In genomic region chr3:100270218-100270588, GRCh38 we compare ENCODE assay signal across 18 cellular contexts. TPM values are rescaled to one million over a fixed set of nuclear protein-coding genes. Genes with fewer than 3 reads are reported as not detected.
DNase-seq lines count a peak whose midpoint lies in the region; ATAC-seq and TF ChIP-seq lines count a peak whose summit lies in the region.
"Had no signal": no experiment of that assay in that cellular context is flagged by ENCODE, and none has a peak within 500 bp of the region (broad histone marks: within the 10 kb centered on the region; RNA-seq: fewer than 3 reads in every experiment).

No MANE protein-coding gene starts in this region.

- RAD21 ChIA-PET in HCT116 (lab: Charles Lee; ENCODE audit: low non-redundant PET in 1 of 2, low total read pairs in 2 of 2, uncharacterized antibody in 2 of 2, unreplicated experiment in 2 of 2): no interaction called here

- H3K9me3 ChIP-seq in HCT116 (ENCODE audit: control insufficient read depth in 1 of 2, insufficient read depth in 1 of 2, low read depth in 1 of 2, low read length in 2 of 2): no peaks in the 10 kb centered on the region
- H3K9me3 ChIP-seq in effector memory CD4-positive, alpha-beta T cell (ENCODE audit: control insufficient read depth, low read length): no peaks in the 10 kb centered on the region
- H3K9me3 ChIP-seq: gastroesophageal sphincter, suprapubic skin had no signal

- H3K27me3 Mint-ChIP-seq in Calu3 (ENCODE audit: unreplicated experiment): no peaks in the 10 kb centered on the region
- H3K27me3 Mint-ChIP-seq in activated T-helper 2 cell treated with anti-CD3 and anti-CD28 coated beads, Interferon-gamma antibody, Interleukin-2, Interleukin-4, amounts not matched to agents 10 μg/mL and 5 μg/mL and 100 μg/mL, durations not matched to agents 14 hours and 24 hours and 36 hours (ENCODE audit: low read depth): no peaks in the 10 kb centered on the region
- no peaks in the 10 kb centered on the region for H3K27me3 Mint-ChIP-seq in activated CD4-positive, alpha-beta T cell treated with anti-CD3 and anti-CD28 coated beads, Interleukin-2, amount 10 ng/mL, durations not matched to agents 24 days and 14 days
- H3K27me3 Mint-ChIP-seq: activated naive CD8-positive, alpha-beta T cell treated with anti-CD3 and anti-CD28 coated beads, Interleukin-2, amount 10 ng/mL, durations not matched to agents 7 days and 5 days; B cell; naive thymus-derived CD4-positive, alpha-beta T cell had no signal

- peak overlapping the region; percentile 64 for H3K4me2 ChIP-seq in HCT116 (ENCODE audit: low read length)

- no peak overlapping the region for H3K4me3 Mint-ChIP-seq in Calu3 (ENCODE audit: low read depth, unreplicated experiment)
- H3K4me3 Mint-ChIP-seq in activated T-helper 2 cell treated with anti-CD3 and anti-CD28 coated beads, Interferon-gamma antibody, Interleukin-2, Interleukin-4, amounts not matched to agents 10 μg/mL and 5 μg/mL and 100 μg/mL, durations not matched to agents 14 hours and 24 hours and 36 hours (ENCODE audit: low read depth): no peak overlapping the region
- no peak overlapping the region for H3K4me3 Mint-ChIP-seq in activated CD4-positive, alpha-beta T cell treated with anti-CD3 and anti-CD28 coated beads, Interleukin-2, amount 10 ng/mL, durations not matched to agents 24 days and 14 days
- H3K4me3 Mint-ChIP-seq: activated naive CD8-positive, alpha-beta T cell treated with anti-CD3 and anti-CD28 coated beads, Interleukin-2, amount 10 ng/mL, durations not matched to agents 7 days and 5 days; B cell had no signal

- H4K20me1 ChIP-seq in HCT116 (ENCODE audit: insufficient read depth): no peaks in the 10 kb centered on the region

- H3K9me3 Mint-ChIP-seq in Calu3 (ENCODE audit: low read depth, unreplicated experiment): no peaks in the 10 kb centered on the region
- H3K9me3 Mint-ChIP-seq in activated T-helper 2 cell treated with anti-CD3 and anti-CD28 coated beads, Interferon-gamma antibody, Interleukin-2, Interleukin-4, amounts not matched to agents 10 μg/mL and 5 μg/mL and 100 μg/mL, durations not matched to agents 14 hours and 24 hours and 36 hours: no peaks in the 10 kb centered on the region
- no peaks in the 10 kb centered on the region for H3K9me3 Mint-ChIP-seq in activated CD4-positive, alpha-beta T cell treated with anti-CD3 and anti-CD28 coated beads, Interleukin-2, amount 10 ng/mL, durations not matched to agents 24 days and 14 days
- H3K9me3 Mint-ChIP-seq: activated naive CD8-positive, alpha-beta T cell treated with anti-CD3 and anti-CD28 coated beads, Interleukin-2, amount 10 ng/mL, durations not matched to agents 7 days and 5 days; naive thymus-derived CD4-positive, alpha-beta T cell had no signal

- ATAC-seq in HCT116: peak; percentile 62
- no peak for ATAC-seq in GM21528 (IDR thresholded peaks at IDR 0.05; ENCODE audit: low FRiP score, unreplicated experiment)
- ATAC-seq: gastroesophageal sphincter had no signal

- TF ChIP-seq CTCF in Calu3 (IDR thresholded peaks at IDR 0.05; ENCODE audit: unreplicated experiment) (no peak), HCT116 (IDR thresholded peaks at IDR 0.05 in 2 of 3, conservative IDR thresholded peaks at IDR 0.05 in 1 of 3; ENCODE audit: borderline replicate concordance in 1 of 3, insufficient read depth in 1 of 3, low read depth in 2 of 3, low read length in 2 of 3) (no peak)

- peak overlapping the region; percentile 6; the same call in 1 of the 2 replicates for H3K9ac ChIP-seq in HCT116 (ENCODE audit: low read length)

- no peaks in the 10 kb centered on the region for H3K36me3 ChIP-seq in HCT116 (ENCODE audit: control insufficient read depth in 1 of 2, insufficient read depth in 2 of 2, low read length in 2 of 2)
- no peaks in the 10 kb centered on the region for H3K36me3 ChIP-seq in effector memory CD4-positive, alpha-beta T cell (ENCODE audit: control insufficient read depth, insufficient read depth, low read length)
- H3K36me3 ChIP-seq: gastroesophageal sphincter, suprapubic skin had no signal

- POLR2A ChIA-PET in HCT116 (lab: Charles Lee): no interaction called here

- no peak for TF ChIP-seq POLR2A in HCT116 (IDR thresholded peaks at IDR 0.05; ENCODE audit: borderline replicate concordance, extremely low read depth, insufficient read depth, insufficient read length)

- H3K27me3 ChIP-seq in HCT116 (ENCODE audit: insufficient read depth, low read length): no peaks in the 10 kb centered on the region
- H3K27me3 ChIP-seq in effector memory CD4-positive, alpha-beta T cell (replicated peaks; ENCODE audit: control insufficient read depth, insufficient read depth, low read length, poor library complexity, severe bottlenecking): no peaks in the 10 kb centered on the region
- H3K27me3 ChIP-seq: gastroesophageal sphincter, suprapubic skin had no signal

- H3K36me3 Mint-ChIP-seq in Calu3 (ENCODE audit: insufficient read depth, unreplicated experiment): no peaks in the 10 kb centered on the region
- H3K36me3 Mint-ChIP-seq in activated T-helper 2 cell treated with anti-CD3 and anti-CD28 coated beads, Interferon-gamma antibody, Interleukin-2, Interleukin-4, amounts not matched to agents 10 μg/mL and 5 μg/mL and 100 μg/mL, durations not matched to agents 14 hours and 24 hours and 36 hours (ENCODE audit: low read depth): no peaks in the 10 kb centered on the region
- H3K36me3 Mint-ChIP-seq in activated CD4-positive, alpha-beta T cell treated with anti-CD3 and anti-CD28 coated beads, Interleukin-2, amount 10 ng/mL, durations not matched to agents 24 days and 14 days (ENCODE audit: low read depth): no peaks in the 10 kb centered on the region
- H3K36me3 Mint-ChIP-seq: activated naive CD8-positive, alpha-beta T cell treated with anti-CD3 and anti-CD28 coated beads, Interleukin-2, amount 10 ng/mL, durations not matched to agents 7 days and 5 days; naive thymus-derived CD4-positive, alpha-beta T cell had no signal

- peaks cover 21% of the 10 kb centered on the region for H3K4me1 Mint-ChIP-seq in Calu3 (ENCODE audit: low read depth, unreplicated experiment)
- peaks cover 20% of the 10 kb centered on the region for H3K4me1 Mint-ChIP-seq in activated T-helper 2 cell treated with anti-CD3 and anti-CD28 coated beads, Interferon-gamma antibody, Interleukin-2, Interleukin-4, amounts not matched to agents 10 μg/mL and 5 μg/mL and 100 μg/mL, durations not matched to agents 14 hours and 24 hours and 36 hours (ENCODE audit: low read depth)
- peaks cover 15% of the 10 kb centered on the region for H3K4me1 Mint-ChIP-seq in activated CD4-positive, alpha-beta T cell treated with anti-CD3 and anti-CD28 coated beads, Interleukin-2, amount 10 ng/mL, durations not matched to agents 24 days and 14 days

- DNase-seq in Calu3 (no peak), HCT116 (ENCODE audit: low read depth, low spot score) (no peak), kidney tubule cell (ENCODE audit: low spot score) (peak; percentile 74)
- no peak for DNase-seq in activated T-helper 2 cell treated with anti-CD3 and anti-CD28 coated beads, Interferon-gamma antibody, Interleukin-2, Interleukin-4, amounts not matched to agents 10 μg/mL and 5 μg/mL and 100 μg/mL, durations not matched to agents 14 hours and 24 hours and 36 hours (ENCODE audit: low spot score)
- DNase-seq in effector memory CD4-positive, alpha-beta T cell: no peak
- no peak for DNase-seq in activated CD4-positive, alpha-beta T cell treated with anti-CD3 and anti-CD28 coated beads, Interleukin-2, amount 10 ng/mL, durations not matched to agents 24 days and 14 days
- DNase-seq: activated CD8-positive, alpha-beta memory T cell treated with anti-CD3 and anti-CD28 coated beads for 24 hours; activated naive CD8-positive, alpha-beta T cell treated with anti-CD3 and anti-CD28 coated beads, Interleukin-2, amount 10 ng/mL, durations not matched to agents 7 days and 5 days; caudate nucleus; GF-D8; naive thymus-derived CD4-positive, alpha-beta T cell; NCI-H1436 treated with DMSO at 0.1 percent for 48 hours; NCI-H2227 treated with DMSO at 0.1 percent for 48 hours; SHP77 treated with DMSO at 0.1 percent for 48 hours had no signal

- BruUV-seq in Calu3 (replicated peaks; lab: Mats Ljungman, UMichigan): no TSS peak
- no TSS peak for BruUV-seq in HCT116 (replicated peaks; lab: Mats Ljungman, UMichigan)

- H3K27ac ChIP-seq in HCT116 (ENCODE audit: low read depth, low read length): peak overlapping the region; percentile 3; the same call in 1 of the 2 replicates
- no peak overlapping the region for H3K27ac ChIP-seq in effector memory CD4-positive, alpha-beta T cell (ENCODE audit: insufficient read depth, low read length, poor library complexity, severe bottlenecking)
- H3K27ac ChIP-seq: gastroesophageal sphincter, suprapubic skin had no signal

- peak overlapping the region in 1 of 2 experiments; percentile 12; a peak in 1 of 4 replicates for H3K4me3 ChIP-seq in HCT116 (replicated peaks in 1 of 2; ENCODE audit: low read depth in 1 of 2, low read length in 2 of 2)
- H3K4me3 ChIP-seq in effector memory CD4-positive, alpha-beta T cell (ENCODE audit: insufficient read depth, low read depth, low read length, poor library complexity, severe bottlenecking): no peak overlapping the region
- H3K4me3 ChIP-seq: gastroesophageal sphincter, suprapubic skin had no signal

- intact Hi-C loops in Calu3 (cut with micrococcal nuclease; ENCODE audit: unreplicated experiment): no loop called here
- intact Hi-C loops in HCT116 (cut with micrococcal nuclease): loop anchor here (10.0 kb wide), 1 partner anchor 65 kb away; the partner anchor contains the start of gene NIT2
- intact Hi-C loops in activated T-helper 2 cell treated with anti-CD3 and anti-CD28 coated beads, Interferon-gamma antibody, Interleukin-2, Interleukin-4, amounts not matched to agents 10 μg/mL and 5 μg/mL and 100 μg/mL, durations not matched to agents 14 hours and 24 hours and 36 hours (cut with micrococcal nuclease): no loop called here
- intact Hi-C loops in activated CD4-positive, alpha-beta T cell treated with anti-CD3 and anti-CD28 coated beads, Interleukin-2, amount 10 ng/mL, durations not matched to agents 24 days and 14 days (cut with micrococcal nuclease): no loop called here

- CTCF ChIA-PET in Calu3 (lab: Charles Lee): interaction anchor here (0.6 to 0.7 kb wide), 2 partner anchors 13 to 319 kb away, joined by 3 read pairs; no protein-coding TSS in a partner anchor
- CTCF ChIA-PET in HCT116 (lab: Charles Lee): no interaction called here

- peaks cover 3 to 23% of the 10 kb centered on the region in 2 experiments; a peak in 3 of 4 replicates for H3K4me1 ChIP-seq in HCT116 (ENCODE audit: control insufficient read depth in 1 of 2, insufficient read depth in 2 of 2, low read length in 2 of 2)
- H3K4me1 ChIP-seq in effector memory CD4-positive, alpha-beta T cell (ENCODE audit: control insufficient read depth, insufficient read depth, low read length, poor library complexity, severe bottlenecking): no peaks in the 10 kb centered on the region

- H2AFZ ChIP-seq in HCT116 (ENCODE audit: low read depth, low read length, poor library complexity, severe bottlenecking): no peak overlapping the region

- H3K9me2 ChIP-seq in HCT116 (ENCODE audit: insufficient read depth): no peaks in the 10 kb centered on the region

- peak overlapping the region; percentile 32 for H3K27ac Mint-ChIP-seq in Calu3 (ENCODE audit: unreplicated experiment)
- peak overlapping the region; percentile 0 for H3K27ac Mint-ChIP-seq in activated T-helper 2 cell treated with anti-CD3 and anti-CD28 coated beads, Interferon-gamma antibody, Interleukin-2, Interleukin-4, amounts not matched to agents 10 μg/mL and 5 μg/mL and 100 μg/mL, durations not matched to agents 14 hours and 24 hours and 36 hours
- no peak overlapping the region for H3K27ac Mint-ChIP-seq in activated CD4-positive, alpha-beta T cell treated with anti-CD3 and anti-CD28 coated beads, Interleukin-2, amount 10 ng/mL, durations not matched to agents 24 days and 14 days
- H3K27ac Mint-ChIP-seq: activated naive CD8-positive, alpha-beta T cell treated with anti-CD3 and anti-CD28 coated beads, Interleukin-2, amount 10 ng/mL, durations not matched to agents 7 days and 5 days; B cell had no signal

- H3K79me2 ChIP-seq in HCT116 (ENCODE audit: insufficient read depth, low read length): peaks cover 39% of the 10 kb centered on the region

- TF ChIP-seq RAD21 in HCT116 (IDR thresholded peaks at IDR 0.05; ENCODE audit: low read depth): no peak

RNA-seq across cellular contexts. Expression of gene TBC1D23, which starts 9.4 kb away (rescaled TPM):
- total RNA-seq in Calu3 (2022) (26.1 and 27.6 TPM in 2 replicates), HCT116 (2021; ENCODE audit: unreplicated experiment) (21.9 TPM)
- polyA plus RNA-seq in HCT116 (2012): 8.6 TPM in 2 replicates
- total RNA-seq in activated T-helper 2 cell treated with anti-CD3 and anti-CD28 coated beads, Interferon-gamma antibody, Interleukin-2, Interleukin-4, amounts not matched to agents 10 μg/mL and 5 μg/mL and 100 μg/mL, durations not matched to agents 14 hours and 24 hours and 36 hours: 18.6 and 18.7 TPM in 2 replicates
- total RNA-seq in activated CD4-positive, alpha-beta T cell treated with anti-CD3 and anti-CD28 coated beads, Interleukin-2, amount 10 ng/mL, durations not matched to agents 24 days and 14 days: 17.6 and 19.4 TPM in 2 replicates
